ENCODE assay signal across 1 cellular context in the genomic region with DNA sequence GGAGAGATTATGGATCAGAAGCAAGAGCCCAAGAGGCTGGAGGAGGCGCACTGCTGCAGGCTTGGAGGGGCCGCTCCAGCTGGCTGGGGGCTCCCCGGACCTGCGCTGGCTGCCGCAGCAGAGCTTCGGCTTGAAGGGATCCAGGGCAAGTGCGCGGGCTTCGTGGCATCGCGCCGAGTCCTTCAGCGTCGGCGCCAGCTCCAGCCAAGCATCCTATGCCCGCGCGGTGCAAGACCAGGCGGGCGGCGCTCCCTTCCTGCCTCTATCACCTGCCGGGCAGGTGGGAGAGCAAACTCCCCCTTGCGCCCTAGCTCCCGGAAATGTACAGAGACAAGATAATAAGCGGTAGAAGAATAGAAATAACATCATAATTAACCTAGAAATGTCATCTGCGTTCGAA.
TF ChIP-seq lines count a peak whose summit lies in the region.

No MANE protein-coding gene starts in this region.

TF ChIP-seq in A549, 52 proteins besides CTCF, POLR2A, EP300 and RAD21 (continued from another document):
- TF ChIP-seq PBX3 (IDR thresholded peaks at IDR 0.05), result no peak
- no peak for TF ChIP-seq ZSCAN20 (CRISPR knock-in tag; IDR thresholded peaks at IDR 0.05)
- TF ChIP-seq GATA3 (IDR thresholded peaks at IDR 0.05; ENCODE audit: borderline replicate concordance), result no peak
- TF ChIP-seq, protein P1, sequence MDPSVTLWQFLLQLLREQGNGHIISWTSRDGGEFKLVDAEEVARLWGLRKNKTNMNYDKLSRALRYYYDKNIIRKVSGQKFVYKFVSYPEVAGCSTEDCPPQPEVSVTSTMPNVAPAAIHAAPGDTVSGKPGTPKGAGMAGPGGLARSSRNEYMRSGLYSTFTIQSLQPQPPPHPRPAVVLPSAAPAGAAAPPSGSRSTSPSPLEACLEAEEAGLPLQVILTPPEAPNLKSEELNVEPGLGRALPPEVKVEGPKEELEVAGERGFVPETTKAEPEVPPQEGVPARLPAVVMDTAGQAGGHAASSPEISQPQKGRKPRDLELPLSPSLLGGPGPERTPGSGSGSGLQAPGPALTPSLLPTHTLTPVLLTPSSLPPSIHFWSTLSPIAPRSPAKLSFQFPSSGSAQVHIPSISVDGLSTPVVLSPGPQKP (IDR thresholded peaks at IDR 0.05; ENCODE audit: low read depth, low read length), result no peak
- no peak for TF ChIP-seq ZFP36 (IDR thresholded peaks at IDR 0.05; ENCODE audit: borderline replicate concordance, partially characterized antibody)
- no peak for TF ChIP-seq FOXS1 (CRISPR knock-in tag; IDR thresholded peaks at IDR 0.05)
- TF ChIP-seq MAFK (IDR thresholded peaks at IDR 0.05; ENCODE audit: partially characterized antibody), result no peak
- TF ChIP-seq HES2 (IDR thresholded peaks at IDR 0.05), result no peak
TF ChIP-seq in A549: peak in this region for 0.
